In the genomic region with DNA sequence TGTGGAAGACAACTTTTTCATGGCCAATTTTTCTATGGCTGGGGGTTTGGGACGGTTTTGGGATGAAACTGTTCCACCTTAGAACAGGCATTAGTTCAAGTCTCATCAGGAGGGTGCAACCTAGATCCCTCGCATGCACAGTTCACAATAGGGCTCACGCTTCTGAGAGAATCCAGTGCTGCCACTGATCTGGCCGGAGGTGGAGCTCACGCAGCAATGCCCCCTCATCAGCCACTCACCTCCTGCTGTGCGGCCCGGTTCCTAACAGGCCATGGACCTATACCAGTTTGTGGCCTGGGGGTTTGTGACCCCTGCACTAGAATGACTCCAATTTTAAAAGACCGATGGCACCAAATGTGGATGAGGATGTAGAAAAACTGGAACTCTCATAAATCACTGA, we compare ENCODE assay signal across 18 cellular contexts.
DNase-seq lines count a peak whose midpoint lies in the region; ATAC-seq and TF ChIP-seq lines count a peak whose summit lies in the region.
"Had no signal": no experiment of that assay in that cellular context is flagged by ENCODE, and none has a peak within 500 bp of the region (broad histone marks: within the 10 kb centered on the region; RNA-seq: fewer than 3 reads in every experiment).

No MANE protein-coding gene starts in this region.

- CTCF ChIA-PET in CD4-positive, alpha-beta memory T cell (lab: Charles Lee; ENCODE audit: partially characterized antibody) = no interaction called here

- no peak for ATAC-seq in left lobe of liver
- ATAC-seq in upper lobe of right lung = no peak
- no peak for ATAC-seq in HG02938 (IDR thresholded peaks at IDR 0.05; ENCODE audit: unreplicated experiment)

- no peak overlapping the region for H3K4me3 Mint-ChIP-seq in CD4-positive, alpha-beta memory T cell
- H3K4me3 Mint-ChIP-seq: CD4-positive, alpha-beta T cell had no signal

- H3K4me1 ChIP-seq in left ventricle myocardium inferior = no peaks in the 10 kb centered on the region
- no peaks in the 10 kb centered on the region for H3K4me1 ChIP-seq in upper lobe of right lung
- H3K4me1 ChIP-seq in CD4-positive, alpha-beta memory T cell (ENCODE audit: insufficient read depth, low read length) = no peaks in the 10 kb centered on the region

- intact Hi-C loops in cardiac septum (cut with DNase I) (no loop called here), left ventricle myocardium inferior (cut with micrococcal nuclease) (no loop called here), posterior vena cava (cut with DNase I) (no loop called here), upper lobe of right lung (cut with DNase I) (no loop called here)
- intact Hi-C loops in CD4-positive, alpha-beta memory T cell (cut with micrococcal nuclease) = no loop called here

- DNase-seq in cardiac septum (ENCODE audit: low spot score) (peak; percentile 51), left ventricle myocardium inferior (no peak), left lobe of liver (ENCODE audit: low spot score) (peak; percentile 19), posterior vena cava (ENCODE audit: low spot score) (peak; percentile 49), upper lobe of right lung (peak; percentile 28)
- DNase-seq in CD4-positive, alpha-beta memory T cell = no peak
- DNase-seq: ACHN; Calu3; CD4-positive, alpha-beta T cell; DMS53; H7; NCI-H1436; NCI-H2029 treated with DMSO at 0.1 percent for 48 hours; NCI-H510A; NCI-H774; RPMI8226 had no signal

- TF ChIP-seq CTCF in left ventricle myocardium inferior (IDR thresholded peaks at IDR 0.05; ENCODE audit: borderline replicate concordance) (no peak), upper lobe of right lung (IDR thresholded peaks at IDR 0.05) (no peak)

- peaks cover 3 to 8% of the 10 kb centered on the region in 2 donors for H3K27me3 Mint-ChIP-seq in CD4-positive, alpha-beta memory T cell
- H3K27me3 Mint-ChIP-seq: CD4-positive, alpha-beta T cell had no signal

- H3K27me3 ChIP-seq in left ventricle myocardium inferior (ENCODE audit: low read depth) (no peaks in the 10 kb centered on the region), upper lobe of right lung (no peaks in the 10 kb centered on the region)
- H3K27me3 ChIP-seq in CD4-positive, alpha-beta memory T cell (ENCODE audit: insufficient read depth, low read length) = no peaks in the 10 kb centered on the region

- H3K36me3 ChIP-seq in left ventricle myocardium inferior = no peaks in the 10 kb centered on the region
- H3K36me3 ChIP-seq in upper lobe of right lung = no peaks in the 10 kb centered on the region
- no peaks in the 10 kb centered on the region for H3K36me3 ChIP-seq in CD4-positive, alpha-beta memory T cell (ENCODE audit: insufficient read depth, low read length)

- H3K9me3 Mint-ChIP-seq in CD4-positive, alpha-beta memory T cell = peaks cover 0 to 4% (median 2%) of the 10 kb centered on the region in 8 donors
- H3K9me3 Mint-ChIP-seq: CD4-positive, alpha-beta T cell had no signal

- H3K9me3 ChIP-seq in left ventricle myocardium inferior (replicated peaks) (peaks cover 6% of the 10 kb centered on the region), upper lobe of right lung (no peaks in the 10 kb centered on the region)
- no peaks in the 10 kb centered on the region for H3K9me3 ChIP-seq in CD4-positive, alpha-beta memory T cell (ENCODE audit: control insufficient read depth in 1 of 2, low read length in 2 of 2)

- H3K27ac Mint-ChIP-seq in CD4-positive, alpha-beta memory T cell = no peak overlapping the region
- H3K27ac Mint-ChIP-seq: CD4-positive, alpha-beta T cell had no signal

- POLR2A ChIA-PET in CD4-positive, alpha-beta memory T cell (lab: Charles Lee; ENCODE audit: partially characterized antibody) = no interaction called here

- peaks cover 0 to 5% (median 2%) of the 10 kb centered on the region in 4 donors for H3K4me1 Mint-ChIP-seq in CD4-positive, alpha-beta memory T cell

- H3K27ac ChIP-seq in left ventricle myocardium inferior (replicated peaks) (no peak overlapping the region), upper lobe of right lung (no peak overlapping the region)
- no peak overlapping the region for H3K27ac ChIP-seq in CD4-positive, alpha-beta memory T cell (ENCODE audit: low read depth, low read length)
- H3K27ac ChIP-seq: KMS-11 had no signal

- H3K4me3 ChIP-seq in left ventricle myocardium inferior (no peak overlapping the region), upper lobe of right lung (no peak overlapping the region)
- H3K4me3 ChIP-seq in CD4-positive, alpha-beta memory T cell (ENCODE audit: low read length in 2 of 2) = no peak overlapping the region

- no peaks in the 10 kb centered on the region for H3K36me3 Mint-ChIP-seq in CD4-positive, alpha-beta memory T cell

Comparison
In these comparisons a context has a peak if more than half of its experiments do, and no peak if none do; other contexts are left out.
1. DNase-seq: peak in cardiac septum (single experiment), left lobe of liver (single experiment), posterior vena cava (single experiment) and upper lobe of right lung (single experiment); none in left ventricle myocardium inferior (single experiment) and CD4-positive, alpha-beta memory T cell (0 of 5).